Comparison of ENCODE assay signal across 21 cellular contexts in the genomic region with DNA sequence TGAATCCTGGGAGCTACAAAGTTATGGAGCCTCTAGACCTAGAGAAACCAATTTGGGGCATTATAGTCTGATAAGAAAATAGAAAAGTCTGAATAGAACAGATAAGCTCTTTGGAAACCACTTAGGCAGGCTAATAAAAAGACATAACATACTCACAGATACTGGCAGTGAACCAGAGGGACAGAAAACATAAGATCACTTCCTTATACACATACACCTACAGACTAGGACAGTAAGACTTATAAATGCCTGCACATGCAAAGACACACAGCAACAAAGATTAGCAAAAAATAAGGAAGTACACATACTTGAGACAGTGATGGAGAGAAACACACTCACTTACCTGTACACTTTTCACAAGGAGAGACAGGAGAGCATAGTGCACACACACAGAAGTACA. TPM values are rescaled to one million over a fixed set of nuclear protein-coding genes. Genes with fewer than 3 reads are reported as not detected.
DNase-seq lines count a peak whose midpoint lies in the region; ATAC-seq and TF ChIP-seq lines count a peak whose summit lies in the region.
"Had no signal": no experiment of that assay in that cellular context is flagged by ENCODE, and none has a peak within 500 bp of the region (broad histone marks: within the 10 kb centered on the region; RNA-seq: fewer than 3 reads in every experiment).

No MANE protein-coding gene starts in this region.

- POLR2A ChIA-PET in activated naive CD8-positive, alpha-beta T cell treated with anti-CD3 and anti-CD28 coated beads, Interleukin-2, amount 10 ng/mL, durations not matched to agents 7 days and 5 days (lab: Charles Lee), result interaction anchor here (0.8 kb wide), 1 partner anchor 20 kb away, joined by 3 read pairs; the partner anchor contains the start of gene GEN1

- intact Hi-C loops in left colon (cut with DNase I, micrococcal nuclease), result no loop called here
- intact Hi-C loops in left ventricle myocardium superior (cut with micrococcal nuclease), result no loop called here

- ATAC-seq in activated naive CD8-positive, alpha-beta T cell treated with anti-CD3 and anti-CD28 coated beads, Interleukin-2, amount 10 ng/mL, durations not matched to agents 7 days and 5 days (ENCODE audit: low read depth), result no peak
- ATAC-seq in left colon (peak; percentile 94), left ventricle myocardium superior (no peak), GM21723 (IDR thresholded peaks at IDR 0.05; ENCODE audit: unreplicated experiment) (no peak)
- ATAC-seq in stimulated activated naive B cell treated with anti-CD40 and anti-IgM and Interleukin-4, amounts not matched to agents 10 μg/mL and 1 μg/mL and 100 μg/mL, for 72 hours (replicated peaks), result peak; percentile 33 to 65
- ATAC-seq: GM12878, HepG2 had no signal

- H3K9me3 Mint-ChIP-seq in activated naive CD8-positive, alpha-beta T cell treated with anti-CD3 and anti-CD28 coated beads, Interleukin-2, amount 10 ng/mL, durations not matched to agents 7 days and 5 days, result no peaks in the 10 kb centered on the region
- no peaks in the 10 kb centered on the region for H3K9me3 Mint-ChIP-seq in activated naive CD8-positive, alpha-beta T cell treated with anti-CD3 and anti-CD28 coated beads for 36 hours
- H3K9me3 Mint-ChIP-seq in stimulated activated naive B cell treated with anti-CD40 and anti-IgM and Interleukin-4, amounts not matched to agents 10 μg/mL and 1 μg/mL and 100 μg/mL, for 72 hours, result no peaks in the 10 kb centered on the region
- H3K9me3 Mint-ChIP-seq: CD4-positive, alpha-beta T cell had no signal

- peak overlapping the region; percentile 56 for H3K27ac Mint-ChIP-seq in activated naive CD8-positive, alpha-beta T cell treated with anti-CD3 and anti-CD28 coated beads, Interleukin-2, amount 10 ng/mL, durations not matched to agents 7 days and 5 days
- no peak overlapping the region for H3K27ac Mint-ChIP-seq in activated naive CD8-positive, alpha-beta T cell treated with anti-CD3 and anti-CD28 coated beads for 36 hours
- H3K27ac Mint-ChIP-seq in stimulated activated naive B cell treated with anti-CD40 and anti-IgM and Interleukin-4, amounts not matched to agents 10 μg/mL and 1 μg/mL and 100 μg/mL, for 72 hours, result no peak overlapping the region
- H3K27ac Mint-ChIP-seq: CD4-positive, alpha-beta T cell had no signal

- no peak for TF ChIP-seq CTCF in VCaP (conservative IDR thresholded peaks at IDR 0.05)

- DNase-seq in activated naive CD8-positive, alpha-beta T cell treated with anti-CD3 and anti-CD28 coated beads, Interleukin-2, amount 10 ng/mL, durations not matched to agents 7 days and 5 days, result no peak
- DNase-seq in activated naive CD8-positive, alpha-beta T cell treated with anti-CD3 and anti-CD28 coated beads for 36 hours, result no peak
- DNase-seq in left colon (no peak), left ventricle myocardium superior (no peak), GF-D8 (lab: John Stamatoyannopoulos, UW) (no peak)
- no peak for DNase-seq in stimulated activated naive B cell treated with anti-CD40 and anti-IgM and Interleukin-4, amounts not matched to agents 10 μg/mL and 1 μg/mL and 100 μg/mL, for 72 hours
- DNase-seq: CD4-positive, alpha-beta T cell; DMS153; KG1; NCI-H1048; NCI-H1436; NCI-H1930; NCI-H345; NCI-H524 treated with DMSO at 0.1 percent for 48 hours; PC-9; SIG-M5 had no signal

- peak overlapping the region; percentile 10; the same call in 1 of the 2 replicates for H3K27ac ChIP-seq in VCaP
- H3K27ac ChIP-seq: PC-9, RWPE1 had no signal

- H3K4me3 Mint-ChIP-seq in activated naive CD8-positive, alpha-beta T cell treated with anti-CD3 and anti-CD28 coated beads, Interleukin-2, amount 10 ng/mL, durations not matched to agents 7 days and 5 days, result no peak overlapping the region
- H3K4me3 Mint-ChIP-seq in activated naive CD8-positive, alpha-beta T cell treated with anti-CD3 and anti-CD28 coated beads for 36 hours, result no peak overlapping the region
- H3K4me3 Mint-ChIP-seq in stimulated activated naive B cell treated with anti-CD40 and anti-IgM and Interleukin-4, amounts not matched to agents 10 μg/mL and 1 μg/mL and 100 μg/mL, for 72 hours, result no peak overlapping the region
- H3K4me3 Mint-ChIP-seq: CD4-positive, alpha-beta T cell had no signal

- no peaks in the 10 kb centered on the region for H3K27me3 Mint-ChIP-seq in activated naive CD8-positive, alpha-beta T cell treated with anti-CD3 and anti-CD28 coated beads, Interleukin-2, amount 10 ng/mL, durations not matched to agents 7 days and 5 days
- no peaks in the 10 kb centered on the region for H3K27me3 Mint-ChIP-seq in activated naive CD8-positive, alpha-beta T cell treated with anti-CD3 and anti-CD28 coated beads for 36 hours
- H3K27me3 Mint-ChIP-seq in stimulated activated naive B cell treated with anti-CD40 and anti-IgM and Interleukin-4, amounts not matched to agents 10 μg/mL and 1 μg/mL and 100 μg/mL, for 72 hours, result no peaks in the 10 kb centered on the region
- H3K27me3 Mint-ChIP-seq: CD4-positive, alpha-beta T cell had no signal

- no peaks in the 10 kb centered on the region for H3K4me1 Mint-ChIP-seq in activated naive CD8-positive, alpha-beta T cell treated with anti-CD3 and anti-CD28 coated beads, Interleukin-2, amount 10 ng/mL, durations not matched to agents 7 days and 5 days
- no peaks in the 10 kb centered on the region for H3K4me1 Mint-ChIP-seq in activated naive CD8-positive, alpha-beta T cell treated with anti-CD3 and anti-CD28 coated beads for 36 hours
- peaks cover 4 to 21% of the 10 kb centered on the region in 2 donors for H3K4me1 Mint-ChIP-seq in stimulated activated naive B cell treated with anti-CD40 and anti-IgM and Interleukin-4, amounts not matched to agents 10 μg/mL and 1 μg/mL and 100 μg/mL, for 72 hours

- H3K36me3 Mint-ChIP-seq in activated naive CD8-positive, alpha-beta T cell treated with anti-CD3 and anti-CD28 coated beads, Interleukin-2, amount 10 ng/mL, durations not matched to agents 7 days and 5 days, result peaks cover 25% of the 10 kb centered on the region
- peaks cover 24% of the 10 kb centered on the region for H3K36me3 Mint-ChIP-seq in activated naive CD8-positive, alpha-beta T cell treated with anti-CD3 and anti-CD28 coated beads for 36 hours
- H3K36me3 Mint-ChIP-seq in stimulated activated naive B cell treated with anti-CD40 and anti-IgM and Interleukin-4, amounts not matched to agents 10 μg/mL and 1 μg/mL and 100 μg/mL, for 72 hours, result peaks cover 23 to 35% of the 10 kb centered on the region in 2 donors

RNA-seq across cellular contexts. Expression of gene SMC6, which starts 20.0 kb away (rescaled TPM):
- total RNA-seq in activated naive CD8-positive, alpha-beta T cell treated with anti-CD3 and anti-CD28 coated beads, Interleukin-2, amount 10 ng/mL, durations not matched to agents 7 days and 5 days, result 10 to 100 TPM; 25.1 to 27.9 TPM
- 10 to 100 TPM; 22.5 TPM for total RNA-seq in activated naive CD8-positive, alpha-beta T cell treated with anti-CD3 and anti-CD28 coated beads for 36 hours
- total RNA-seq in left colon (10 to 100 TPM; 23.3 to 25.3 TPM), left ventricle myocardium superior (14.2 TPM)

RNA-seq across cellular contexts. Expression of gene GEN1, which starts 20.3 kb away (rescaled TPM):
- total RNA-seq in activated naive CD8-positive, alpha-beta T cell treated with anti-CD3 and anti-CD28 coated beads, Interleukin-2, amount 10 ng/mL, durations not matched to agents 7 days and 5 days, result 10 to 100 TPM; 30.6 to 31.1 TPM
- total RNA-seq in activated naive CD8-positive, alpha-beta T cell treated with anti-CD3 and anti-CD28 coated beads for 36 hours, result 10 to 100 TPM; 24.1 to 26.7 TPM
- total RNA-seq in left colon (10 to 100 TPM; 13.5 to 26.3 TPM), left ventricle myocardium superior (4.2 TPM)

Comparison
In these comparisons a context has a peak if more than half of its experiments do, and no peak if none do; other contexts are left out.
1. ATAC-seq: peak in left colon (single experiment) and stimulated activated naive B cell treated with anti-CD40 and anti-IgM and Interleukin-4, amounts not matched to agents 10 μg/mL and 1 μg/mL and 100 μg/mL, for 72 hours (2 of 2); none in activated naive CD8-positive, alpha-beta T cell treated with anti-CD3 and anti-CD28 coated beads, Interleukin-2, amount 10 ng/mL, durations not matched to agents 7 days and 5 days (single experiment), left ventricle myocardium superior (single experiment) and GM21723 (single experiment).